In the genomic region with DNA sequence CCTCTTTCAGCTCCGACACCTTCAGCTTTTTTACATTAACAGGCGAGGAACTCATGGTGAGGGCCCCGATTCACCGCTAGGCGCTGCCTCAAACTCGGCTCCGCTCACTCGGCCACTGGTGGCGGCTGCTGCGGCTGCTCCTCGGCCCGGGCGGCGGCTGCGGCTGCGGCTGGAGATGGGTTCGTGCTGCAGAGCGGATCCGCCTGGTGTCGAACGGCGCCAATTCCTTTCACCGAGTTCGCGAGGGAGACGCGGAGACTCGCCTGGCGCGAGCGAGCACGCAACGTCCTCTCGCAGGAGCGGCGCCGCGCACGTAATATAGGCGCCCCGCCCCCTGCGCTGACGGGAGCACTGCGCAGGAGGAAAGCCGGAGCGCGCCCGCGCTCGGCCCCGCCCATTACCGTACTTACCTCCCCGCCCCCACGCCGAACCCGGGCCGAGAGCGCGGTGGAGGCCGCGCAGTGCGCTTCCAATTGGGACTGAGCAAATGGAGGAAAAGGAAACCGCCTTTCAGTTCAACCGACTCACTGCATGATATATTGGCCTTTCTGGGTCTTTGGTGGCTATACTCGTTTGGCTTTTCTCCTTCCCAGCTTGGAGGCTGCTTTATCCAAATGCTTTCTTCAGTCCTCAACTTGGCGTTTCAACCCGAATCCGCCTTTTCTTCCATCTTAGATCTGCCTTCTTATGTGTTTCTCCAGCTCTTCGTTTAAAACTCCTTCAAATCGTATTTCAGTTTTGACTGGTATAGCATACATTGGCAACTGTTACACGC, we compare ENCODE assay signal across 8 cellular contexts. TPM values are rescaled to one million over a fixed set of nuclear protein-coding genes. Genes with fewer than 3 reads are reported as not detected.
A peak's percentile ranks its signal among the peaks of the same experiment; 100 is the strongest.
DNase-seq lines count a peak whose midpoint lies in the region; ATAC-seq and TF ChIP-seq lines count a peak whose summit lies in the region.

A gene (minus strand): TSS at position 291 of the 775 bp plus-strand sequence. CDS start 236 bp downstream, at position 55.

- ATAC-seq in HG02571 (IDR thresholded peaks at IDR 0.05; ENCODE audit: unreplicated experiment), result peak; percentile 56

- POLR2A ChIA-PET in GM10248 (lab: Yijun Ruan, JAX) (interaction anchor here (0.5 to 2.0 kb wide), 6 partner anchors 14 to 107 kb away, joined by 3 to 12 read pairs (median 6); a partner anchor contains a TSS), SK-N-SH (lab: Yijun Ruan, JAX) (interaction anchor here (0.9 to 5.2 kb wide), 7 partner anchors 12 to 249 kb away, joined by 3 to 47 read pairs (median 4); a partner anchor contains a TSS)

- CTCF ChIA-PET in GM10248 (lab: Yijun Ruan, JAX) (interaction anchor here (0.8 to 18.3 kb wide), 8 partner anchors 10 to 178 kb away, joined by 3 to 204 read pairs (median 3); a partner anchor contains a TSS), SK-N-SH (lab: Yijun Ruan, JAX) (interaction anchor here (0.8 to 3.5 kb wide), 10 partner anchors 14 to 260 kb away, joined by 3 to 28 read pairs (median 6); a partner anchor contains a TSS)

- peak within 1 kb of the TSS; percentile 88 for H2AFZ ChIP-seq in SK-N-SH (ENCODE audit: low read depth)

- peaks cover 34% of the 10 kb centered on the region for H4K20me1 ChIP-seq in SK-N-SH (ENCODE audit: insufficient read depth)

- no peak for TF ChIP-seq EP300 in SK-N-SH (IDR thresholded peaks at IDR 0.05; ENCODE audit: borderline replicate concordance in 1 of 2, low read depth in 1 of 2, low read length in 1 of 2)
- peak; percentile 44 for TF ChIP-seq EP300 in suprapubic skin (IDR thresholded peaks at IDR 0.05)

- TF ChIP-seq POLR2A in suprapubic skin (IDR thresholded peaks at IDR 0.05), result peak; percentile 65 to 96

- 3% methylated on average over 15 of the region's 71 CpGs for WGBS in SK-N-SH (ENCODE audit: low lambda C conversion rate)
- WGBS in suprapubic skin, result under 1% methylated on average over 64 of the region's 71 CpGs

- DNase-seq in GM10248 (ENCODE audit: extremely low spot score) (peak; percentile 93), NCI-H1048 (lab: John Stamatoyannopoulos, UW) (peak; percentile 100), SK-N-SH (peak; percentile 93), germinal center (ENCODE audit: low spot score) (peak; percentile 91), nucleus accumbens (lab: John Stamatoyannopoulos, UW) (peak; percentile 49 to 98 (median 93)), suprapubic skin (ENCODE audit: low spot score in 2 of 2) (peak; percentile 97)
- DNase-seq in activated naive CD4-positive, alpha-beta T cell treated with anti-CD3 and anti-CD28 coated beads, Interleukin-2, amount 50 U/mL, for 16 hours, result peak; percentile 97

- H3K9me3 ChIP-seq in SK-N-SH (no peaks in the 10 kb centered on the region), suprapubic skin (no peaks in the 10 kb centered on the region)

- H3F3A ChIP-seq in SK-N-SH (replicated peaks; ENCODE audit: insufficient read depth), result peaks cover 26% of the 10 kb centered on the region

- H3K27me3 ChIP-seq in SK-N-SH (ENCODE audit: insufficient read depth) (no peaks in the 10 kb centered on the region), suprapubic skin (no peaks in the 10 kb centered on the region)

- peaks cover 15 to 32% of the 10 kb centered on the region in 2 experiments; a peak in 3 of 4 replicates for H3K4me1 ChIP-seq in SK-N-SH (ENCODE audit: control insufficient read depth in 1 of 2, insufficient read depth in 2 of 2, low read depth in 1 of 2, low read length in 1 of 2)
- H3K4me1 ChIP-seq in suprapubic skin, result peaks cover 40% of the 10 kb centered on the region

- H3K9me2 ChIP-seq in SK-N-SH, result no peaks in the 10 kb centered on the region

- peaks cover 26 to 31% of the 10 kb centered on the region in 2 experiments for H3K36me3 ChIP-seq in SK-N-SH (replicated peaks in 1 of 2; ENCODE audit: control insufficient read depth in 1 of 2, insufficient read depth in 2 of 2, low read length in 1 of 2)
- H3K36me3 ChIP-seq in suprapubic skin, result peaks cover 7% of the 10 kb centered on the region

- peaks cover 47% of the 10 kb centered on the region for H3K79me2 ChIP-seq in SK-N-SH (ENCODE audit: insufficient read depth)

- H3K27ac ChIP-seq in SK-N-SH (ENCODE audit: low read depth in 2 of 2, low read length in 1 of 2) (peak within 1 kb of the TSS; percentile 96 to 100), suprapubic skin (peak within 1 kb of the TSS; percentile 100)

- no peak for TF ChIP-seq RAD21 in SK-N-SH (IDR thresholded peaks at IDR 0.05; ENCODE audit: low read length)

- H3K4me3 ChIP-seq in SK-N-SH (ENCODE audit: low read depth in 2 of 2, low read length in 1 of 2) (peak within 1 kb of the TSS; percentile 99 to 100), suprapubic skin (peak within 1 kb of the TSS; percentile 98)

- H3K9ac ChIP-seq in SK-N-SH, result peak within 1 kb of the TSS; percentile 100

- TF ChIP-seq CTCF in GM10248 (IDR thresholded peaks at IDR 0.05; ENCODE audit: control extremely low read depth, extremely low read depth, low read depth, missing control alignments), result peak; percentile 15
- peak; percentile 48 for TF ChIP-seq CTCF in SK-N-SH (IDR thresholded peaks at IDR 0.05)
- TF ChIP-seq CTCF in suprapubic skin (IDR thresholded peaks at IDR 0.05), result no peak

- peak within 1 kb of the TSS; percentile 81 for H3K4me2 ChIP-seq in SK-N-SH

TF ChIP-seq in SK-N-SH, 30 proteins besides CTCF, POLR2A, EP300 and RAD21 (continues in another document):
- TF ChIP-seq NRF1 (IDR thresholded peaks at IDR 0.05; ENCODE audit: low read depth, low read length), result peak; percentile 85
- TF ChIP-seq RXRA (IDR thresholded peaks at IDR 0.05; ENCODE audit: borderline replicate concordance, low read depth), result no peak
- 0 out of 2 replicates have a peak, but pooled peaks have one; percentile 25 for TF ChIP-seq TEAD4 (IDR thresholded peaks at IDR 0.05; ENCODE audit: borderline replicate concordance, insufficient read depth)
- TF ChIP-seq, protein P1, sequence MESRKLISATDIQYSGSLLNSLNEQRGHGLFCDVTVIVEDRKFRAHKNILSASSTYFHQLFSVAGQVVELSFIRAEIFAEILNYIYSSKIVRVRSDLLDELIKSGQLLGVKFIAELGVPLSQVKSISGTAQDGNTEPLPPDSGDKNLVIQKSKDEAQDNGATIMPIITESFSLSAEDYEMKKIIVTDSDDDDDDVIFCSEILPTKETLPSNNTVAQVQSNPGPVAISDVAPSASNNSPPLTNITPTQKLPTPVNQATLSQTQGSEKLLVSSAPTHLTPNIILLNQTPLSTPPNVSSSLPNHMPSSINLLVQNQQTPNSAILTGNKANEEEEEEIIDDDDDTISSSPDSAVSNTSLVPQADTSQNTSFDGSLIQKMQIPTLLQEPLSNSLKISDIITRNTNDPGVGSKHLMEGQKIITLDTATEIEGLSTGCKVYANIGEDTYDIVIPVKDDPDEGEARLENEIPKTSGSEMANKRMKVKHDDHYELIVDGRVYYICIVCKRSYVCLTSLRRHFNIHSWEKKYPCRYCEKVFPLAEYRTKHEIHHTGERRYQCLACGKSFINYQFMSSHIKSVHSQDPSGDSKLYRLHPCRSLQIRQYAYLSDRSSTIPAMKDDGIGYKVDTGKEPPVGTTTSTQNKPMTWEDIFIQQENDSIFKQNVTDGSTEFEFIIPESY (IDR thresholded peaks at IDR 0.05; ENCODE audit: borderline replicate concordance, low read depth), result 0 out of 2 replicates have a peak, but pooled peaks have one; percentile 16
- no peak for TF ChIP-seq EZH2phosphoT487 (IDR thresholded peaks at IDR 0.05; ENCODE audit: borderline replicate concordance, low read depth)
- TF ChIP-seq JUND (IDR thresholded peaks at IDR 0.05), result no peak
- TF ChIP-seq, protein P2, sequence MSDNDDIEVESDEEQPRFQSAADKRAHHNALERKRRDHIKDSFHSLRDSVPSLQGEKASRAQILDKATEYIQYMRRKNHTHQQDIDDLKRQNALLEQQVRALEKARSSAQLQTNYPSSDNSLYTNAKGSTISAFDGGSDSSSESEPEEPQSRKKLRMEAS (IDR thresholded peaks at IDR 0.05; ENCODE audit: low read depth), result peak; percentile 64
- peak; percentile 88 for TF ChIP-seq CHD2 (IDR thresholded peaks at IDR 0.05; ENCODE audit: low read length, partially characterized antibody)
- TF ChIP-seq TAF1 (IDR thresholded peaks at IDR 0.05; ENCODE audit: borderline replicate concordance, low read depth, low read length), result peak; percentile 95
- TF ChIP-seq ELF1 (IDR thresholded peaks at IDR 0.05), result no peak
- no peak for TF ChIP-seq SMC3 (IDR thresholded peaks at IDR 0.05; ENCODE audit: low read depth, low read length)
- no peak for TF ChIP-seq RFX5 (IDR thresholded peaks at IDR 0.05; ENCODE audit: low read length)
- no peak for TF ChIP-seq GABPA (IDR thresholded peaks at IDR 0.05; ENCODE audit: low read depth)
- TF ChIP-seq, protein P3, sequence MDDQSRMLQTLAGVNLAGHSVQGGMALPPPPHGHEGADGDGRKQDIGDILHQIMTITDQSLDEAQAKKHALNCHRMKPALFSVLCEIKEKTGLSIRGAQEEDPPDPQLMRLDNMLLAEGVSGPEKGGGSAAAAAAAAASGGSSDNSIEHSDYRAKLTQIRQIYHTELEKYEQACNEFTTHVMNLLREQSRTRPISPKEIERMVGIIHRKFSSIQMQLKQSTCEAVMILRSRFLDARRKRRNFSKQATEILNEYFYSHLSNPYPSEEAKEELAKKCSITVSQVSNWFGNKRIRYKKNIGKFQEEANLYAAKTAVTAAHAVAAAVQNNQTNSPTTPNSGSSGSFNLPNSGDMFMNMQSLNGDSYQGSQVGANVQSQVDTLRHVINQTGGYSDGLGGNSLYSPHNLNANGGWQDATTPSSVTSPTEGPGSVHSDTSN (IDR thresholded peaks at IDR 0.05), result no peak
- TF ChIP-seq FOXM1 (IDR thresholded peaks at IDR 0.05; ENCODE audit: low read depth), result no peak
- TF ChIP-seq YY1 (IDR thresholded peaks at IDR 0.05; ENCODE audit: low read depth), result peak; percentile 67
- TF ChIP-seq, protein P4, sequence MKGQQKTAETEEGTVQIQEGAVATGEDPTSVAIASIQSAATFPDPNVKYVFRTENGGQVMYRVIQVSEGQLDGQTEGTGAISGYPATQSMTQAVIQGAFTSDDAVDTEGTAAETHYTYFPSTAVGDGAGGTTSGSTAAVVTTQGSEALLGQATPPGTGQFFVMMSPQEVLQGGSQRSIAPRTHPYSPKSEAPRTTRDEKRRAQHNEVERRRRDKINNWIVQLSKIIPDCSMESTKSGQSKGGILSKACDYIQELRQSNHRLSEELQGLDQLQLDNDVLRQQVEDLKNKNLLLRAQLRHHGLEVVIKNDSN (IDR thresholded peaks at IDR 0.05; ENCODE audit: borderline replicate concordance, low read depth), result no peak
- no peak for TF ChIP-seq FOXJ3 (CRISPR knock-in tag; IDR thresholded peaks at IDR 0.05)
- no peak for TF ChIP-seq FOSL2 (IDR thresholded peaks at IDR 0.05; ENCODE audit: borderline replicate concordance, low read depth)
- no peak; the same call in 1 of the 2 replicates for TF ChIP-seq SIN3A (IDR thresholded peaks at IDR 0.05; ENCODE audit: borderline replicate concordance, low read depth, low read length)
- TF ChIP-seq NFIC (IDR thresholded peaks at IDR 0.05; ENCODE audit: borderline replicate concordance), result no peak
- peak; percentile 62 for TF ChIP-seq MXI1 (IDR thresholded peaks at IDR 0.05; ENCODE audit: low read depth, low read length)

RNA-seq across cellular contexts. Expression of the gene that starts here (rescaled TPM):
- polyA plus RNA-seq in SK-N-SH (2012; rRNA removed), result 130 and 164 TPM in 2 replicates
- 172 and 202 TPM in 2 replicates for polyA plus RNA-seq in SK-N-SH (2012; cell fraction: cytosol; rRNA removed)
- 102 and 124 TPM in 2 replicates for polyA plus RNA-seq in SK-N-SH (2012; cell fraction: nucleus; rRNA removed)
- total RNA-seq in suprapubic skin, result 100 to 1,000 TPM; 275 to 441 (median 310) TPM

Comparison
In these comparisons a context has a peak if more than half of its experiments do, and no peak if none do; other contexts are left out.
1. Peak in every context shown above with its lines: DNase-seq, ATAC-seq, H3K4me3 ChIP-seq and H3K27ac ChIP-seq.
2. CTCF ChIP-seq: peak in GM10248 (single experiment) and SK-N-SH (single experiment); none in suprapubic skin (0 of 2).